In genomic region chr13:19324325-19324724, GRCh38 we compare ENCODE assay signal across 9 cellular contexts.
"Had no signal": no experiment of that assay in that cellular context is flagged by ENCODE, and none has a peak within 500 bp of the region (broad histone marks: within the 10 kb centered on the region; RNA-seq: fewer than 3 reads in every experiment).

No MANE protein-coding gene starts in this region.

- H3K9me3 ChIP-seq: HAP-1 had no signal

- H2AFZ ChIP-seq: GM23248 had no signal

- H3K36me3 ChIP-seq: HAP-1 had no signal

- H3K4me1 ChIP-seq: HAP-1 had no signal

- H3K4me2 ChIP-seq: KMS-11 had no signal

- H3K27ac ChIP-seq: GM23248, KMS-11 had no signal

- DNase-seq: GM23248, GOT3, H7, Karpas-422, KBM-7 had no signal

- H3K9ac ChIP-seq: GM23248, KMS-11 had no signal

- ATAC-seq: HCT116 had no signal

- FAIRE-seq: HTR-8/SVneo had no signal

- H3K4me3 ChIP-seq: GM23248, HAP-1 had no signal
